In the genomic region with DNA sequence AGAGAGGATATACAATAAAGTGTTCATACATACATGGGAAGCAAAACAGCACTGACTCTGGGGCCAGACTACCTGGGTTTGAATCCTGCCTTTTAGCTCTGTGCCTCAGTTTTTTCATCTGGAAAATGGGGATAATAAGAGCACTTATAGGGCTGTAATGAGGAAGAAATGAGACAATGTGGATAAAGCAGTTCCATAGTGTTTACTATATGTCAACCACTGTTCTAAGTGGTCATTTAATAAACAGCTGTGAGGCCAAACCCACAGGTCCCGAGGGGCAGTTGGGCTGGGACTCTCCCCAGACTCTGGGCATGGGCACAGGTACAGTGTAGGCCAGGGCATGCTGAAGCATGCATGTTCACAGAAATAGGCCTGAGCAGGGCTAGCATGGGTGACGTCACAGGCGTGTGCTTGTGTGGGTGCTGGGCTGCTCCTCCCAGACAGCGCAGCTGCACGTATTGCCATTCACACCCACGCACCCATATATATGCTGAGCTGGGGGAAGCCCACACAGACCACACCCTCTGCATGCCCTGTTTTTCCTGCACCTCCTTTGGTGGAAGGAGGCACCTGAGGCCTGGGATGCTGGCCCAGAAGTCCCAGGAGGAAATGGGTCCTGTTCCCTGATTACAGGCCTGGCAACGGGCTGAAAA, we compare ENCODE assay signal across 8 cellular contexts. TPM values are rescaled to one million over a fixed set of nuclear protein-coding genes. Genes with fewer than 3 reads are reported as not detected.
DNase-seq lines count a peak whose midpoint lies in the region; ATAC-seq and TF ChIP-seq lines count a peak whose summit lies in the region.

No MANE protein-coding gene starts in this region.

- no peak for TF ChIP-seq EP300 in ovary (IDR thresholded peaks at IDR 0.05)

- H3K27me3 Mint-ChIP-seq in activated T-helper 17 cell treated with anti-CD3 and anti-CD28 coated beads, Interleukin-2, amount 50 U/mL, for 72 hours, result no peaks in the 10 kb centered on the region

- no peak for TF ChIP-seq CTCF in ovary (IDR thresholded peaks at IDR 0.05)

- DNase-seq in stimulated activated CD4-positive, alpha-beta T cell treated with anti-CD3 and anti-CD28 coated beads, Interleukin-2, amount 100 ng/mL, for 4 hours (ENCODE audit: low read depth), result peak; percentile 75
- no peak for DNase-seq in NCI-H446 (lab: John Stamatoyannopoulos, UW)
- DNase-seq in Right ventricle myocardium inferior (ENCODE audit: missing footprints), result no peak
- no peak for DNase-seq in ovary
- no peak for DNase-seq in GDM1 (lab: John Stamatoyannopoulos, UW)

- H3K9me3 ChIP-seq in ovary, result no peaks in the 10 kb centered on the region

- H3K4me3 Mint-ChIP-seq in activated T-helper 17 cell treated with anti-CD3 and anti-CD28 coated beads, Interleukin-2, amount 50 U/mL, for 72 hours, result peak overlapping the region; percentile 84

- H3K27ac Mint-ChIP-seq in activated T-helper 17 cell treated with anti-CD3 and anti-CD28 coated beads, Interleukin-2, amount 50 U/mL, for 72 hours, result peak overlapping the region; percentile 60

- H3K36me3 Mint-ChIP-seq in activated T-helper 17 cell treated with anti-CD3 and anti-CD28 coated beads, Interleukin-2, amount 50 U/mL, for 72 hours (ENCODE audit: low read depth), result peaks cover 20% of the 10 kb centered on the region

- no peaks in the 10 kb centered on the region for H3K36me3 ChIP-seq in ovary

- H3K27ac ChIP-seq in ovary, result no peak overlapping the region

- no peaks in the 10 kb centered on the region for H3K9me3 Mint-ChIP-seq in activated T-helper 17 cell treated with anti-CD3 and anti-CD28 coated beads, Interleukin-2, amount 50 U/mL, for 72 hours

- WGBS in ovary, 3 donors, result 72 to 78% (median 78%) methylated on average over 7 of the region's 7 CpGs

- H3K4me3 ChIP-seq in ovary, result no peak overlapping the region

- ATAC-seq in GM19328 (IDR thresholded peaks at IDR 0.05; ENCODE audit: unreplicated experiment), result peak; percentile 40
- peak; percentile 55 for ATAC-seq in HG03469 (IDR thresholded peaks at IDR 0.05; ENCODE audit: unreplicated experiment)
- ATAC-seq in activated T-helper 17 cell treated with anti-CD3 and anti-CD28 coated beads, Interleukin-2, amount 50 U/mL, for 72 hours (replicated peaks), result peak; percentile 51
- no peak for ATAC-seq in Right ventricle myocardium inferior

- intact Hi-C loops in Right ventricle myocardium inferior (cut with DNase I), result loop anchor here (10.0 kb wide), 1 partner anchor 281 kb away; no protein-coding TSS in a partner anchor
- intact Hi-C loops in ovary (cut with DNase I), result no loop called here

- H3K4me1 ChIP-seq in ovary (ENCODE audit: insufficient read depth), result peaks cover 2% of the 10 kb centered on the region

- H3K4me1 Mint-ChIP-seq in activated T-helper 17 cell treated with anti-CD3 and anti-CD28 coated beads, Interleukin-2, amount 50 U/mL, for 72 hours, result peaks cover 26% of the 10 kb centered on the region

- no peaks in the 10 kb centered on the region for H3K27me3 ChIP-seq in ovary

- TF ChIP-seq POLR2A in ovary (IDR thresholded peaks at IDR 0.05), result no peak

RNA-seq across cellular contexts. Expression of a gene that starts 3.5 kb away (rescaled TPM):
- 100 to 1,000 TPM; 184 to 628 TPM for total RNA-seq in activated T-helper 17 cell treated with anti-CD3 and anti-CD28 coated beads, Interleukin-2, amount 50 U/mL, for 72 hours
- total RNA-seq in Right ventricle myocardium inferior, result 43.4 TPM
- total RNA-seq in ovary, result 100 to 1,000 TPM in 5 of 7 donors, 10 to 100 TPM in 2; 63.0 to 158 (median 104) TPM
- 10 to 100 TPM; 56.1 to 77.2 TPM for polyA plus RNA-seq in ovary
